ENCODE assay signal across 1 cellular context in the genomic region with DNA sequence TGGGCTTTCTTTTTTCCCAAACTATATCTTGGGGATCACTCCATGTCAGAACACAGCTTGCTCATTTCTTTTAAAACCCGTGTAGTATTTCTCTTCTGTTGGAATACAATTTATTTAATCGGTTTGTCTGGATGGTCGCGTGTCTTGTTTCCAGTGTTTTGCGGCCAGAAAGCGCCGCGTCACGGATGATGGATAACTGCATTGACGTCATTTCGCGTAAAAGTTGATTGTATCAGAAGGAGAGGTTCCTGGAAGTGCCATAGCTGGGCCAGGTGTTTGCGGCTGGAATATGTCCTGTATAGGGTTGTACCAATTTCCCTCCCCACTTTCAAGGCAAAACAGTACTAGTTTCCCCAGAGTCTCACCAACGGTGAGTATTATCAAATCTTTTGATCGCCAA.
TF ChIP-seq lines count a peak whose summit lies in the region.

No MANE protein-coding gene starts in this region.

TF ChIP-seq in K562, 482 proteins besides CTCF, POLR2A, EP300 and RAD21 (continued from another document):
- TF ChIP-seq ATF7 (IDR thresholded peaks at IDR 0.05), result peak; percentile 95
- TF ChIP-seq TEAD1 (CRISPR knock-in tag; IDR thresholded peaks at IDR 0.05), result no peak
- TF ChIP-seq, protein P1, sequence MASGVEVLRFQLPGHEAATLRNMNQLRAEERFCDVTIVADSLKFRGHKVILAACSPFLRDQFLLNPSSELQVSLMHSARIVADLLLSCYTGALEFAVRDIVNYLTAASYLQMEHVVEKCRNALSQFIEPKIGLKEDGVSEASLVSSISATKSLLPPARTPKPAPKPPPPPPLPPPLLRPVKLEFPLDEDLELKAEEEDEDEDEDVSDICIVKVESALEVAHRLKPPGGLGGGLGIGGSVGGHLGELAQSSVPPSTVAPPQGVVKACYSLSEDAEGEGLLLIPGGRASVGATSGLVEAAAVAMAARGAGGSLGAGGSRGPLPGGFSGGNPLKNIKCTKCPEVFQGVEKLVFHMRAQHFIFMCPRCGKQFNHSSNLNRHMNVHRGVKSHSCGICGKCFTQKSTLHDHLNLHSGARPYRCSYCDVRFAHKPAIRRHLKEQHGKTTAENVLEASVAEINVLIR (CRISPR knock-in tag; IDR thresholded peaks at IDR 0.05), result peak; percentile 85
- peak; percentile 69 for TF ChIP-seq JUND (IDR thresholded peaks at IDR 0.05; ENCODE audit: borderline replicate concordance, low read depth, low read length)
- TF ChIP-seq JUND (tag; IDR thresholded peaks at IDR 0.05; ENCODE audit: borderline replicate concordance, low read depth, low read length), result peak; percentile 84; the same call in 1 of the 3 replicates
- TF ChIP-seq, protein P2, sequence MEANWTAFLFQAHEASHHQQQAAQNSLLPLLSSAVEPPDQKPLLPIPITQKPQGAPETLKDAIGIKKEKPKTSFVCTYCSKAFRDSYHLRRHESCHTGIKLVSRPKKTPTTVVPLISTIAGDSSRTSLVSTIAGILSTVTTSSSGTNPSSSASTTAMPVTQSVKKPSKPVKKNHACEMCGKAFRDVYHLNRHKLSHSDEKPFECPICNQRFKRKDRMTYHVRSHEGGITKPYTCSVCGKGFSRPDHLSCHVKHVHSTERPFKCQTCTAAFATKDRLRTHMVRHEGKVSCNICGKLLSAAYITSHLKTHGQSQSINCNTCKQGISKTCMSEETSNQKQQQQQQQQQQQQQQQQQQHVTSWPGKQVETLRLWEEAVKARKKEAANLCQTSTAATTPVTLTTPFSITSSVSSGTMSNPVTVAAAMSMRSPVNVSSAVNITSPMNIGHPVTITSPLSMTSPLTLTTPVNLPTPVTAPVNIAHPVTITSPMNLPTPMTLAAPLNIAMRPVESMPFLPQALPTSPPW (CRISPR knock-in tag; IDR thresholded peaks at IDR 0.05), result peak; percentile 39; the same call in 1 of the 2 replicates
- TF ChIP-seq, protein P3, sequence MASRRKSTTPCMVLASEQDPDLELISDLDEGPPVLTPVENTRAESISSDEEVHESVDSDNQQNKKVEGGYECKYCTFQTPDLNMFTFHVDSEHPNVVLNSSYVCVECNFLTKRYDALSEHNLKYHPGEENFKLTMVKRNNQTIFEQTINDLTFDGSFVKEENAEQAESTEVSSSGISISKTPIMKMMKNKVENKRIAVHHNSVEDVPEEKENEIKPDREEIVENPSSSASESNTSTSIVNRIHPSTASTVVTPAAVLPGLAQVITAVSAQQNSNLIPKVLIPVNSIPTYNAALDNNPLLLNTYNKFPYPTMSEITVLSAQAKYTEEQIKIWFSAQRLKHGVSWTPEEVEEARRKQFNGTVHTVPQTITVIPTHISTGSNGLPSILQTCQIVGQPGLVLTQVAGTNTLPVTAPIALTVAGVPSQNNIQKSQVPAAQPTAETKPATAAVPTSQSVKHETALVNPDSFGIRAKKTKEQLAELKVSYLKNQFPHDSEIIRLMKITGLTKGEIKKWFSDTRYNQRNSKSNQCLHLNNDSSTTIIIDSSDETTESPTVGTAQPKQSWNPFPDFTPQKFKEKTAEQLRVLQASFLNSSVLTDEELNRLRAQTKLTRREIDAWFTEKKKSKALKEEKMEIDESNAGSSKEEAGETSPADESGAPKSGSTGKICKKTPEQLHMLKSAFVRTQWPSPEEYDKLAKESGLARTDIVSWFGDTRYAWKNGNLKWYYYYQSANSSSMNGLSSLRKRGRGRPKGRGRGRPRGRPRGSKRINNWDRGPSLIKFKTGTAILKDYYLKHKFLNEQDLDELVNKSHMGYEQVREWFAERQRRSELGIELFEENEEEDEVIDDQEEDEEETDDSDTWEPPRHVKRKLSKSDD (conservative IDR thresholded peaks at IDR 0.05; ENCODE audit: low read length), result no peak
- 0 out of 2 replicates have a peak, but pooled peaks have one; percentile 21 for TF ChIP-seq DPF2 (IDR thresholded peaks at IDR 0.05)
- TF ChIP-seq, protein P4, sequence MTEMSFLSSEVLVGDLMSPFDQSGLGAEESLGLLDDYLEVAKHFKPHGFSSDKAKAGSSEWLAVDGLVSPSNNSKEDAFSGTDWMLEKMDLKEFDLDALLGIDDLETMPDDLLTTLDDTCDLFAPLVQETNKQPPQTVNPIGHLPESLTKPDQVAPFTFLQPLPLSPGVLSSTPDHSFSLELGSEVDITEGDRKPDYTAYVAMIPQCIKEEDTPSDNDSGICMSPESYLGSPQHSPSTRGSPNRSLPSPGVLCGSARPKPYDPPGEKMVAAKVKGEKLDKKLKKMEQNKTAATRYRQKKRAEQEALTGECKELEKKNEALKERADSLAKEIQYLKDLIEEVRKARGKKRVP (CRISPR knock-in tag; IDR thresholded peaks at IDR 0.05), result no peak
- peak; percentile 34; the same call in 1 of the 2 replicates for TF ChIP-seq C11orf30 (IDR thresholded peaks at IDR 0.05; ENCODE audit: low read depth)
- TF ChIP-seq, protein P5, sequence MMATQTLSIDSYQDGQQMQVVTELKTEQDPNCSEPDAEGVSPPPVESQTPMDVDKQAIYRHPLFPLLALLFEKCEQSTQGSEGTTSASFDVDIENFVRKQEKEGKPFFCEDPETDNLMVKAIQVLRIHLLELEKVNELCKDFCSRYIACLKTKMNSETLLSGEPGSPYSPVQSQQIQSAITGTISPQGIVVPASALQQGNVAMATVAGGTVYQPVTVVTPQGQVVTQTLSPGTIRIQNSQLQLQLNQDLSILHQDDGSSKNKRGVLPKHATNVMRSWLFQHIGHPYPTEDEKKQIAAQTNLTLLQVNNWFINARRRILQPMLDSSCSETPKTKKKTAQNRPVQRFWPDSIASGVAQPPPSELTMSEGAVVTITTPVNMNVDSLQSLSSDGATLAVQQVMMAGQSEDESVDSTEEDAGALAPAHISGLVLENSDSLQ (IDR thresholded peaks at IDR 0.05), result peak; percentile 81
- peak; percentile 51 for TF ChIP-seq GABPA (tag; conservative IDR thresholded peaks at IDR 0.05; ENCODE audit: low read depth)
- TF ChIP-seq, protein P6, sequence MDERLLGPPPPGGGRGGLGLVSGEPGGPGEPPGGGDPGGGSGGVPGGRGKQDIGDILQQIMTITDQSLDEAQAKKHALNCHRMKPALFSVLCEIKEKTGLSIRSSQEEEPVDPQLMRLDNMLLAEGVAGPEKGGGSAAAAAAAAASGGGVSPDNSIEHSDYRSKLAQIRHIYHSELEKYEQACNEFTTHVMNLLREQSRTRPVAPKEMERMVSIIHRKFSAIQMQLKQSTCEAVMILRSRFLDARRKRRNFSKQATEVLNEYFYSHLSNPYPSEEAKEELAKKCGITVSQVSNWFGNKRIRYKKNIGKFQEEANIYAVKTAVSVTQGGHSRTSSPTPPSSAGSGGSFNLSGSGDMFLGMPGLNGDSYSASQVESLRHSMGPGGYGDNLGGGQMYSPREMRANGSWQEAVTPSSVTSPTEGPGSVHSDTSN (CRISPR knock-in tag; IDR thresholded peaks at IDR 0.05; ENCODE audit: low read depth), result no peak
- TF ChIP-seq, protein P6 (tag; conservative IDR thresholded peaks at IDR 0.05; ENCODE audit: low read depth), result peak; percentile 64
- TF ChIP-seq, protein P7, sequence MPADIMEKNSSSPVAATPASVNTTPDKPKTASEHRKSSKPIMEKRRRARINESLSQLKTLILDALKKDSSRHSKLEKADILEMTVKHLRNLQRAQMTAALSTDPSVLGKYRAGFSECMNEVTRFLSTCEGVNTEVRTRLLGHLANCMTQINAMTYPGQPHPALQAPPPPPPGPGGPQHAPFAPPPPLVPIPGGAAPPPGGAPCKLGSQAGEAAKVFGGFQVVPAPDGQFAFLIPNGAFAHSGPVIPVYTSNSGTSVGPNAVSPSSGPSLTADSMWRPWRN (IDR thresholded peaks at IDR 0.05; ENCODE audit: low read depth), result 0 out of 2 replicates have a peak, but pooled peaks have one; percentile 29
- TF ChIP-seq PHB2 (IDR thresholded peaks at IDR 0.05; ENCODE audit: low read depth), result no peak
